31 cellular contexts compared by ENCODE assay signal in genomic region chr1:38375035-38375434, GRCh38.
"Had no signal": no experiment of that assay in that cellular context is flagged by ENCODE, and none has a peak within 500 bp of the region (broad histone marks: within the 10 kb centered on the region; RNA-seq: fewer than 3 reads in every experiment).

No MANE protein-coding gene starts in this region.

- H3K36me3 Mint-ChIP-seq: immature natural killer cell; natural killer cell treated with Interleukin-12 subunit alpha and Interleukin-12 subunit beta and Interleukin-15 and Interleukin-18, amount 100 ng/mL, for 72 hours had no signal

- H3K27ac Mint-ChIP-seq: immature natural killer cell; naive thymus-derived CD4-positive, alpha-beta T cell; natural killer cell treated with Interleukin-12 subunit alpha and Interleukin-12 subunit beta and Interleukin-15 and Interleukin-18, amount 100 ng/mL, for 72 hours; stimulated activated naive B cell treated with anti-CD40 and anti-IgM and Interleukin-4, amounts not matched to agents 10 μg/mL and 1 μg/mL and 100 μg/mL, for 72 hours had no signal

- H3K9me3 ChIP-seq: pancreas, prostate gland, testis, thyroid gland, vagina had no signal

- H3K4me1 ChIP-seq: left ventricle myocardium inferior, pancreas, prostate gland, stomach, testis, thyroid gland, transverse colon, upper lobe of left lung, vagina had no signal

- H3K27me3 ChIP-seq: pancreas, testis, thyroid gland, transverse colon, upper lobe of left lung, vagina had no signal

- DNase-seq: hippocampal formation; immature natural killer cell; kidney; left ventricle myocardium inferior; mesendoderm; midbrain; mucosa of descending colon; naive thymus-derived CD4-positive, alpha-beta T cell; nucleus accumbens; pancreas; posterior cingulate gyrus; retina; right cardiac atrium; stimulated activated CD4-positive, alpha-beta T cell treated with anti-CD3 and anti-CD28 coated beads, Interleukin-12 subunit alpha, Interleukin-12 subunit beta, amount 100 ng/mL, for 4 hours; stimulated activated CD4-positive, alpha-beta T cell treated with anti-CD3 and anti-CD28 coated beads, Interleukin-15, amount 100 ng/mL, for 24 hours; stimulated activated CD4-positive, alpha-beta T cell treated with anti-CD3 and anti-CD28 coated beads, Interleukin-2, amount 100 ng/mL, for 24 hours; stimulated activated CD4-positive, alpha-beta T cell treated with anti-CD3 and anti-CD28 coated beads, Interleukin-4, amount 100 ng/mL, for 1 hour; stimulated activated naive B cell treated with anti-CD40 and anti-IgM and Interleukin-4, amounts not matched to agents 10 μg/mL and 1 μg/mL and 100 μg/mL, for 72 hours; stimulated activated naive CD8-positive, alpha-beta T cell treated with anti-CD3 and anti-CD28 coated beads, Interleukin-15, Interleukin-2, amounts not matched to agents 100 U/mL and 50 U/mL, for 24 hours; stomach; testis; thyroid gland; transverse colon; upper lobe of left lung had no signal

- ATAC-seq: mucosa of descending colon; naive thymus-derived CD4-positive, alpha-beta T cell; natural killer cell treated with Interleukin-12 subunit alpha and Interleukin-12 subunit beta and Interleukin-15 and Interleukin-18, amount 100 ng/mL, for 72 hours; pancreas; right cardiac atrium; sciatic nerve; stimulated activated naive B cell treated with anti-CD40 and anti-IgM and Interleukin-4, amounts not matched to agents 10 μg/mL and 1 μg/mL and 100 μg/mL, for 72 hours; stimulated activated naive CD8-positive, alpha-beta T cell treated with anti-CD3 and anti-CD28 coated beads, Interleukin-15, Interleukin-2, amounts not matched to agents 100 U/mL and 50 U/mL, for 24 hours had no signal

- FAIRE-seq: islet of Langerhans, kidney, pancreas had no signal

- H3K4me1 Mint-ChIP-seq: immature natural killer cell; naive thymus-derived CD4-positive, alpha-beta T cell had no signal

- H3K27ac ChIP-seq: left ventricle myocardium inferior, pancreas, prostate gland, skin epidermis, stomach, testis, thyroid gland, transverse colon, upper lobe of left lung, vagina had no signal

- H3K4me3 ChIP-seq: left ventricle myocardium inferior, lung, mucosa of descending colon, pancreas, prostate gland, skin epidermis, stomach, testis, thyroid gland, transverse colon, upper lobe of left lung, vagina had no signal

- H3K9me3 Mint-ChIP-seq: natural killer cell treated with Interleukin-12 subunit alpha and Interleukin-12 subunit beta and Interleukin-15 and Interleukin-18, amount 100 ng/mL, for 72 hours had no signal

- H3K36me3 ChIP-seq: left ventricle myocardium inferior, pancreas, prostate gland, stomach, thyroid gland, transverse colon, upper lobe of left lung, vagina had no signal

- H3K4me3 Mint-ChIP-seq: immature natural killer cell; naive thymus-derived CD4-positive, alpha-beta T cell; natural killer cell treated with Interleukin-12 subunit alpha and Interleukin-12 subunit beta and Interleukin-15 and Interleukin-18, amount 100 ng/mL, for 72 hours; stimulated activated naive B cell treated with anti-CD40 and anti-IgM and Interleukin-4, amounts not matched to agents 10 μg/mL and 1 μg/mL and 100 μg/mL, for 72 hours had no signal
